In genomic region chr5:76818844-76819831, GRCh38 we compare ENCODE assay signal across 1 cellular context.
A peak's percentile ranks its signal among the peaks of the same experiment; 100 is the strongest.
TF ChIP-seq lines count a peak whose summit lies in the region.

TSS of gene F2RL1 (plus strand) at chr5:76819030. CDS start at chr5:76819183, 153 bp downstream.

TF ChIP-seq in HepG2, 621 proteins besides CTCF, POLR2A, EP300 and RAD21 (continued from another document and continues in another):
- no peak for TF ChIP-seq THAP8 (CRISPR knock-in tag; IDR thresholded peaks at IDR 0.05; ENCODE audit: borderline replicate concordance)
- TF ChIP-seq ZHX2 (IDR thresholded peaks at IDR 0.05; ENCODE audit: low read depth), result no peak
- no peak for TF ChIP-seq ZHX2 (CRISPR knock-in tag; IDR thresholded peaks at IDR 0.05; ENCODE audit: borderline replicate concordance)
- TF ChIP-seq CHD2 (IDR thresholded peaks at IDR 0.05; ENCODE audit: low read depth, low read length), result no peak
- no peak for TF ChIP-seq REPIN1 (CRISPR knock-in tag; IDR thresholded peaks at IDR 0.05; ENCODE audit: borderline replicate concordance, low read depth)
- TF ChIP-seq CBX5 (CRISPR knock-in tag; IDR thresholded peaks at IDR 0.05; ENCODE audit: borderline replicate concordance), result no peak
- TF ChIP-seq SMARCE1 (IDR thresholded peaks at IDR 0.05; ENCODE audit: borderline replicate concordance), result no peak
- no peak for TF ChIP-seq ZNF484 (CRISPR knock-in tag; IDR thresholded peaks at IDR 0.05; ENCODE audit: borderline replicate concordance, low read depth)
- no peak for TF ChIP-seq IKZF1 (IDR thresholded peaks at IDR 0.05)
- TF ChIP-seq CEBPZ (IDR thresholded peaks at IDR 0.05; ENCODE audit: low read length), result no peak
- no peak for TF ChIP-seq ZNF512 (CRISPR knock-in tag; IDR thresholded peaks at IDR 0.05)
- TF ChIP-seq TFE3 (CRISPR knock-in tag; IDR thresholded peaks at IDR 0.05), result no peak
- TF ChIP-seq PBX3 (CRISPR knock-in tag; IDR thresholded peaks at IDR 0.05; ENCODE audit: borderline replicate concordance), result no peak
- TF ChIP-seq ZNF776 (CRISPR knock-in tag; IDR thresholded peaks at IDR 0.05), result 0 out of 2 replicates have a peak, but pooled peaks have one; percentile 47
- no peak for TF ChIP-seq SOX13 (IDR thresholded peaks at IDR 0.05)
- TF ChIP-seq SOX13 (CRISPR knock-in tag; conservative IDR thresholded peaks at IDR 0.05 in 1 of 2, IDR thresholded peaks at IDR 0.05 in 1 of 2), result peak in 1 of 2 experiments; percentile 23; a peak in 1 of 4 replicates
- 0 out of 2 replicates have a peak, but pooled peaks have one; percentile 36 for TF ChIP-seq ZNF136 (CRISPR knock-in tag; IDR thresholded peaks at IDR 0.05; ENCODE audit: low read depth)
- TF ChIP-seq ARID3A (IDR thresholded peaks at IDR 0.05; ENCODE audit: low read depth, low read length), result no peak
- no peak for TF ChIP-seq TEAD2 (CRISPR knock-in tag; IDR thresholded peaks at IDR 0.05)
- no peak for TF ChIP-seq SALL2 (CRISPR knock-in tag; IDR thresholded peaks at IDR 0.05)
- no peak for TF ChIP-seq SNAPC5 (CRISPR knock-in tag; IDR thresholded peaks at IDR 0.05; ENCODE audit: borderline replicate concordance)
- TF ChIP-seq ZNF589 (CRISPR knock-in tag; conservative IDR thresholded peaks at IDR 0.05), result no peak
- TF ChIP-seq ZNF674 (CRISPR knock-in tag; IDR thresholded peaks at IDR 0.05; ENCODE audit: low read depth), result no peak
- TF ChIP-seq NFKB2 (CRISPR knock-in tag; IDR thresholded peaks at IDR 0.05; ENCODE audit: borderline replicate concordance), result peak; percentile 77; the same call in 1 of the 2 replicates
- no peak for TF ChIP-seq SNAPC2 (CRISPR knock-in tag; IDR thresholded peaks at IDR 0.05)
- TF ChIP-seq ZNF800 (CRISPR knock-in tag; IDR thresholded peaks at IDR 0.05), result peak; percentile 97
- no peak for TF ChIP-seq ZNF253 (CRISPR knock-in tag; IDR thresholded peaks at IDR 0.05; ENCODE audit: borderline replicate concordance)
- peak; percentile 70 for TF ChIP-seq UBTF (CRISPR knock-in tag; IDR thresholded peaks at IDR 0.05)
- TF ChIP-seq MBNL3 (CRISPR knock-in tag; conservative IDR thresholded peaks at IDR 0.05), result no peak
- no peak for TF ChIP-seq RCOR2 (CRISPR knock-in tag; IDR thresholded peaks at IDR 0.05)
- TF ChIP-seq KMT2A (CRISPR knock-in tag; IDR thresholded peaks at IDR 0.05), result 0 out of 2 replicates have a peak, but pooled peaks have one; percentile 18
- TF ChIP-seq ADNP (CRISPR knock-in tag; IDR thresholded peaks at IDR 0.05), result 0 out of 2 replicates have a peak, but pooled peaks have one; percentile 24
- no peak for TF ChIP-seq SPEN (CRISPR knock-in tag; IDR thresholded peaks at IDR 0.05; ENCODE audit: low read depth)
- TF ChIP-seq TRAFD1 (CRISPR knock-in tag; IDR thresholded peaks at IDR 0.05; ENCODE audit: borderline replicate concordance), result no peak
